Comparison of ENCODE assay signal across 1 cellular context in the genomic region with DNA sequence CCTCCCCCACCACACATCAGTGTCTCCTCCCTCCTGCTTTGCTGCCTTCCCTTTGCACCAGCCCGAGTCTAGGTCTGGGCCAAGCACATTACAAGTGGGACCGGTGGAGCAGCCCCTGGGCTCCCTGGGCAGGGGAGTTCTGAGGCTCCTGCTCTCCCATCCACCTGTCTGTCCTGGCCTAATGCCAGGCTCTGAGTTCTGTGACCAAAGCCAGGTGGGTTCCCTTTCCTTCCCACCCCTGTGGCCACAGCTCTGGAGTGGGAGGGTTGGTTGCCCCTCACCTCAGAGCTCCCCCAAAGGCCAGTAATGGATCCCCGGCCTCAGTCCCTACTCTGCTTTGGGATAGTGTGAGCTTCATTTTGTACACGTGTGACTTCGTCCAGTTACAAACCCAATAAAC.
TF ChIP-seq lines count a peak whose summit lies in the region.

No MANE protein-coding gene starts in this region.

TF ChIP-seq in WTC11, 78 proteins besides CTCF, POLR2A, EP300 and RAD21:
- TF ChIP-seq ZNF671 (CRISPR knock-in tag; IDR thresholded peaks at IDR 0.05) (no peak), GRHL2 (CRISPR knock-in tag; IDR thresholded peaks at IDR 0.05; ENCODE audit: insufficient replicate concordance, severe bottlenecking) (no peak), MXD4 (CRISPR knock-in tag; IDR thresholded peaks at IDR 0.05; ENCODE audit: borderline replicate concordance) (no peak)
